ENCODE assay signal across 1 cellular context in genomic region chr1:212791676-212792395, GRCh38.
A peak's percentile ranks its signal among the peaks of the same experiment; 100 is the strongest.
TF ChIP-seq lines count a peak whose summit lies in the region.

NSL1 (minus strand) TSS chr1:212791777; CDS start chr1:212791763, 14 bp downstream.
TATDN3 (plus strand) TSS chr1:212791894; CDS start chr1:212791922, 28 bp downstream.

TF ChIP-seq in HepG2, 621 proteins besides CTCF, POLR2A, EP300 and RAD21 (continued from another document and continues in another):
- TF ChIP-seq ATF5 (CRISPR knock-in tag; IDR thresholded peaks at IDR 0.05; ENCODE audit: low read depth) (no peak), SKIL (CRISPR knock-in tag; IDR thresholded peaks at IDR 0.05; ENCODE audit: borderline replicate concordance) (no peak; the same call in 1 of the 2 replicates), GRHL1 (CRISPR knock-in tag; conservative IDR thresholded peaks at IDR 0.05) (no peak), ZNF275 (CRISPR knock-in tag; IDR thresholded peaks at IDR 0.05; ENCODE audit: borderline replicate concordance) (peak; percentile 71; the same call in 1 of the 2 replicates), ZNF468 (CRISPR knock-in tag; IDR thresholded peaks at IDR 0.05) (0 out of 2 replicates have a peak, but pooled peaks have one; percentile 27), AHDC1 (CRISPR knock-in tag; IDR thresholded peaks at IDR 0.05; ENCODE audit: borderline replicate concordance) (peak; percentile 89; the same call in 1 of the 2 replicates), FOXM1 (CRISPR knock-in tag; IDR thresholded peaks at IDR 0.05) (peak; percentile 43; the same call in 1 of the 2 replicates), ZNF329 (CRISPR knock-in tag; IDR thresholded peaks at IDR 0.05; ENCODE audit: low read depth) (peak; percentile 58), ZNF251 (CRISPR knock-in tag; IDR thresholded peaks at IDR 0.05) (no peak), ZNF501 (CRISPR knock-in tag; IDR thresholded peaks at IDR 0.05) (peak; percentile 90), NAIF1 (CRISPR knock-in tag; IDR thresholded peaks at IDR 0.05; ENCODE audit: borderline replicate concordance) (no peak; the same call in 1 of the 2 replicates), RBFOX2 (IDR thresholded peaks at IDR 0.05; ENCODE audit: low read depth, low read length) (peak; percentile 93), NR3C1 (CRISPR knock-in tag; IDR thresholded peaks at IDR 0.05) (no peak), ZGPAT (CRISPR knock-in tag; IDR thresholded peaks at IDR 0.05) (peak; percentile 99), IKZF4 (CRISPR knock-in tag; IDR thresholded peaks at IDR 0.05; ENCODE audit: borderline replicate concordance, low read depth, not compliant biosample characterization) (no peak), TAF15 (IDR thresholded peaks at IDR 0.05; ENCODE audit: low read depth, low read length, poor library complexity, severe bottlenecking) (peak; percentile 92), MAZ (IDR thresholded peaks at IDR 0.05; ENCODE audit: borderline replicate concordance, low read depth, low read length) (peak; percentile 88), MAZ (CRISPR knock-in tag; IDR thresholded peaks at IDR 0.05; ENCODE audit: low read depth) (peak; percentile 88), E2F1 (CRISPR knock-in tag; IDR thresholded peaks at IDR 0.05) (peak; percentile 80), ZXDC (CRISPR knock-in tag; IDR thresholded peaks at IDR 0.05) (no peak), CREM (IDR thresholded peaks at IDR 0.05) (peak; percentile 85), CREM (CRISPR knock-in tag; IDR thresholded peaks at IDR 0.05) (no peak), SRSF9 (IDR thresholded peaks at IDR 0.05; ENCODE audit: borderline replicate concordance, insufficient read depth, low read depth, low read length, poor library complexity, severe bottlenecking) (no peak), HMGXB3 (CRISPR knock-in tag; IDR thresholded peaks at IDR 0.05; ENCODE audit: borderline replicate concordance) (peak; percentile 90), SPEN (CRISPR knock-in tag; IDR thresholded peaks at IDR 0.05; ENCODE audit: low read depth) (peak; percentile 97), DZIP1 (CRISPR knock-in tag; IDR thresholded peaks at IDR 0.05) (no peak), SRSF4 (IDR thresholded peaks at IDR 0.05; ENCODE audit: low read depth, low read length, poor library complexity, severe bottlenecking) (no peak)
